ENCODE assay signal across 19 cellular contexts in genomic region chr14:98010791-98011190, GRCh38.
A peak's percentile ranks its signal among the peaks of the same experiment; 100 is the strongest.
DNase-seq lines count a peak whose midpoint lies in the region; ATAC-seq, FAIRE-seq and TF ChIP-seq lines count a peak whose summit lies in the region.
"Had no signal": no experiment of that assay in that cellular context is flagged by ENCODE, and none has a peak within 500 bp of the region (broad histone marks: within the 10 kb centered on the region; RNA-seq: fewer than 3 reads in every experiment).

No MANE protein-coding gene starts in this region.

- H3K9me3 ChIP-seq in CD8-positive, alpha-beta T cell (ENCODE audit: low read length): no peaks in the 10 kb centered on the region
- no peaks in the 10 kb centered on the region for H3K9me3 ChIP-seq in small intestine (ENCODE audit: control insufficient read depth, low read depth)
- H3K9me3 ChIP-seq in neural progenitor cell (ENCODE audit: low read depth): no peaks in the 10 kb centered on the region

- peaks cover 26% of the 10 kb centered on the region for H3K4me1 Mint-ChIP-seq in activated CD8-positive, alpha-beta memory T cell treated with anti-CD3 and anti-CD28 coated beads, Interleukin-2, amount 10 ng/mL, durations not matched to agents 7 days and 5 days
- peaks cover 46% of the 10 kb centered on the region for H3K4me1 Mint-ChIP-seq in CD8-positive, alpha-beta T cell (ENCODE audit: low read depth)
- H3K4me1 Mint-ChIP-seq in activated naive CD8-positive, alpha-beta T cell treated with anti-CD3 and anti-CD28 coated beads for 36 hours: peaks cover 72% of the 10 kb centered on the region
- no peaks in the 10 kb centered on the region for H3K4me1 Mint-ChIP-seq in osteocyte (ENCODE audit: unreplicated experiment)
- no peaks in the 10 kb centered on the region for H3K4me1 Mint-ChIP-seq in neural progenitor cell

- H3K4me3 Mint-ChIP-seq in activated CD8-positive, alpha-beta memory T cell treated with anti-CD3 and anti-CD28 coated beads, Interleukin-2, amount 10 ng/mL, durations not matched to agents 7 days and 5 days: no peak overlapping the region
- no peak overlapping the region for H3K4me3 Mint-ChIP-seq in CD8-positive, alpha-beta T cell
- no peak overlapping the region for H3K4me3 Mint-ChIP-seq in activated naive CD8-positive, alpha-beta T cell treated with anti-CD3 and anti-CD28 coated beads for 36 hours
- H3K4me3 Mint-ChIP-seq in osteocyte (ENCODE audit: unreplicated experiment) (no peak overlapping the region), neural progenitor cell (no peak overlapping the region)

- no peak overlapping the region for H3K4me3 ChIP-seq in CD8-positive, alpha-beta T cell (ENCODE audit: low read depth, low read length)
- no peak overlapping the region for H3K4me3 ChIP-seq in small intestine (ENCODE audit: low read depth in 1 of 2, low read length in 2 of 2)
- H3K4me3 ChIP-seq in neural progenitor cell: no peak overlapping the region

- H3K27me3 Mint-ChIP-seq in activated CD8-positive, alpha-beta memory T cell treated with anti-CD3 and anti-CD28 coated beads, Interleukin-2, amount 10 ng/mL, durations not matched to agents 7 days and 5 days: no peaks in the 10 kb centered on the region
- H3K27me3 Mint-ChIP-seq in CD8-positive, alpha-beta T cell (ENCODE audit: low read depth): no peaks in the 10 kb centered on the region
- H3K27me3 Mint-ChIP-seq in activated naive CD8-positive, alpha-beta T cell treated with anti-CD3 and anti-CD28 coated beads for 36 hours: no peaks in the 10 kb centered on the region
- H3K27me3 Mint-ChIP-seq in osteocyte (ENCODE audit: unreplicated experiment) (no peaks in the 10 kb centered on the region), neural progenitor cell (ENCODE audit: insufficient read depth, low read depth) (no peaks in the 10 kb centered on the region)

- CTCF ChIA-PET in activated CD8-positive, alpha-beta memory T cell treated with anti-CD3 and anti-CD28 coated beads, Interleukin-2, amount 10 ng/mL, durations not matched to agents 7 days and 5 days (lab: Charles Lee): interaction anchor here (2.0 kb wide), 1 partner anchor 33 kb away, joined by 5 read pairs; no protein-coding TSS in a partner anchor
- CTCF ChIA-PET in CD8-positive, alpha-beta T cell (lab: Charles Lee): interaction anchor here (1.2 kb wide), 1 partner anchor 9 kb away, joined by 3 read pairs; no protein-coding TSS in a partner anchor

- no peaks in the 10 kb centered on the region for H3K36me3 ChIP-seq in CD8-positive, alpha-beta T cell (ENCODE audit: insufficient read depth, low read length)
- no peaks in the 10 kb centered on the region for H3K36me3 ChIP-seq in small intestine (ENCODE audit: control insufficient read depth in 2 of 2, insufficient read depth in 2 of 2, low read length in 2 of 2)
- no peaks in the 10 kb centered on the region for H3K36me3 ChIP-seq in neural progenitor cell

- no peak for DNase-seq in activated CD8-positive, alpha-beta memory T cell treated with anti-CD3 and anti-CD28 coated beads, Interleukin-2, amount 10 ng/mL, durations not matched to agents 7 days and 5 days
- no peak for DNase-seq in activated CD8-positive, alpha-beta memory T cell treated with anti-CD3 and anti-CD28 coated beads, Interleukin-2, amount 50 U/mL, for 48 hours
- DNase-seq in CD8-positive, alpha-beta T cell: no peak
- no peak for DNase-seq in activated naive CD8-positive, alpha-beta T cell treated with anti-CD3 and anti-CD28 coated beads for 36 hours
- peak; percentile 29 for DNase-seq in small intestine
- DNase-seq in osteocyte (ENCODE audit: extremely low spot score, unreplicated experiment): no peak
- no peak for DNase-seq in neural progenitor cell (ENCODE audit: low spot score)
- DNase-seq: NCI-H1092, NCI-H1417 treated with DMSO at 0.1 percent for 48 hours, NCI-H1694 treated with DMSO at 0.1 percent for 48 hours, NCI-H2081, NCI-H226, NCI-H510A, NCI-H69, SHP77 had no signal

- 58 to 74% (median 72%) methylated on average over 2 of the region's 2 CpGs for WGBS in small intestine, 3 donors

- H3K27ac ChIP-seq in CD8-positive, alpha-beta T cell (ENCODE audit: low read depth, low read length): no peak overlapping the region
- no peak overlapping the region for H3K27ac ChIP-seq in small intestine (ENCODE audit: low read depth in 1 of 2, low read length in 1 of 2)
- H3K27ac ChIP-seq in neural progenitor cell: no peak overlapping the region
- H3K27ac ChIP-seq: RWPE1 had no signal

- peak overlapping the region; percentile 36 for H3K27ac Mint-ChIP-seq in activated CD8-positive, alpha-beta memory T cell treated with anti-CD3 and anti-CD28 coated beads, Interleukin-2, amount 10 ng/mL, durations not matched to agents 7 days and 5 days
- H3K27ac Mint-ChIP-seq in CD8-positive, alpha-beta T cell: peak overlapping the region; percentile 15
- H3K27ac Mint-ChIP-seq in activated naive CD8-positive, alpha-beta T cell treated with anti-CD3 and anti-CD28 coated beads for 36 hours: peak overlapping the region; percentile 48
- H3K27ac Mint-ChIP-seq in osteocyte (ENCODE audit: unreplicated experiment): no peak overlapping the region
- H3K27ac Mint-ChIP-seq in neural progenitor cell: no peak overlapping the region

- peak; percentile 6 for ATAC-seq in activated CD8-positive, alpha-beta memory T cell treated with anti-CD3 and anti-CD28 coated beads, Interleukin-2, amount 10 ng/mL, durations not matched to agents 7 days and 5 days
- ATAC-seq in CD8-positive, alpha-beta T cell: peak; percentile 38

- no peak overlapping the region for H3K4me2 ChIP-seq in neural progenitor cell

- TF ChIP-seq CTCF in CD8-positive, alpha-beta T cell (IDR thresholded peaks at IDR 0.05): no peak
- no peak for TF ChIP-seq CTCF in osteocyte (IDR thresholded peaks at IDR 0.05)
- TF ChIP-seq CTCF in neural progenitor cell (IDR thresholded peaks at IDR 0.05): no peak

- H3K9me3 Mint-ChIP-seq in activated CD8-positive, alpha-beta memory T cell treated with anti-CD3 and anti-CD28 coated beads, Interleukin-2, amount 10 ng/mL, durations not matched to agents 7 days and 5 days (ENCODE audit: low read depth): no peaks in the 10 kb centered on the region
- no peaks in the 10 kb centered on the region for H3K9me3 Mint-ChIP-seq in CD8-positive, alpha-beta T cell
- H3K9me3 Mint-ChIP-seq in activated naive CD8-positive, alpha-beta T cell treated with anti-CD3 and anti-CD28 coated beads for 36 hours: peaks cover 1% of the 10 kb centered on the region
- H3K9me3 Mint-ChIP-seq in osteocyte (ENCODE audit: unreplicated experiment) (peaks cover 32% of the 10 kb centered on the region), neural progenitor cell (no peaks in the 10 kb centered on the region)

- POLR2A ChIA-PET in CD8-positive, alpha-beta T cell (lab: Charles Lee): interaction anchor here (1.2 kb wide), 1 partner anchor 125 kb away, joined by 3 read pairs; no protein-coding TSS in a partner anchor

- peaks cover 8% of the 10 kb centered on the region for H3K36me3 Mint-ChIP-seq in activated CD8-positive, alpha-beta memory T cell treated with anti-CD3 and anti-CD28 coated beads, Interleukin-2, amount 10 ng/mL, durations not matched to agents 7 days and 5 days
- no peaks in the 10 kb centered on the region for H3K36me3 Mint-ChIP-seq in CD8-positive, alpha-beta T cell
- peaks cover 10% of the 10 kb centered on the region for H3K36me3 Mint-ChIP-seq in activated naive CD8-positive, alpha-beta T cell treated with anti-CD3 and anti-CD28 coated beads for 36 hours
- H3K36me3 Mint-ChIP-seq in osteocyte (ENCODE audit: unreplicated experiment) (no peaks in the 10 kb centered on the region), neural progenitor cell (no peaks in the 10 kb centered on the region)

- H3K4me1 ChIP-seq in CD8-positive, alpha-beta T cell (ENCODE audit: insufficient read depth, low read length): peaks cover 53% of the 10 kb centered on the region
- no peaks in the 10 kb centered on the region for H3K4me1 ChIP-seq in small intestine (ENCODE audit: control insufficient read depth in 2 of 2, insufficient read depth in 1 of 2, low read depth in 1 of 2, low read length in 1 of 2)
- H3K4me1 ChIP-seq in neural progenitor cell: no peaks in the 10 kb centered on the region

- FAIRE-seq in small intestine (lab: Jason Lieb, UNC): no peak
- FAIRE-seq: D721Med, GM19239, H54 had no signal

- no peaks in the 10 kb centered on the region for H3K27me3 ChIP-seq in CD8-positive, alpha-beta T cell (ENCODE audit: insufficient read depth, low read length)
- H3K27me3 ChIP-seq in small intestine (ENCODE audit: control insufficient read depth in 2 of 2, insufficient read depth in 2 of 2, low read length in 2 of 2) (no peaks in the 10 kb centered on the region), neural progenitor cell (no peaks in the 10 kb centered on the region)

- no peaks in the 10 kb centered on the region for H3K79me2 ChIP-seq in neural progenitor cell (ENCODE audit: low read depth)

- H3K9ac ChIP-seq in neural progenitor cell: no peak overlapping the region

- H2AFZ ChIP-seq in neural progenitor cell (replicated peaks): no peak overlapping the region

- H3F3A ChIP-seq in neural progenitor cell (ENCODE audit: low read depth): no peaks in the 10 kb centered on the region

- no peaks in the 10 kb centered on the region for H4K20me1 ChIP-seq in neural progenitor cell (ENCODE audit: low read depth)

- intact Hi-C loops in CD8-positive, alpha-beta T cell (cut with DNase I, micrococcal nuclease): loop anchor here in 1 of 2 experiments (2.0 to 5.0 kb wide), 3 partner anchors 14 to 177 kb away; no protein-coding TSS in a partner anchor

Comparison
In these comparisons a context has a peak if more than half of its experiments do, and no peak if none do; other contexts are left out.
1. H3K27ac Mint-ChIP-seq: peak in activated CD8-positive, alpha-beta memory T cell treated with anti-CD3 and anti-CD28 coated beads, Interleukin-2, amount 10 ng/mL, durations not matched to agents 7 days and 5 days (single experiment), CD8-positive, alpha-beta T cell (single experiment) and activated naive CD8-positive, alpha-beta T cell treated with anti-CD3 and anti-CD28 coated beads for 36 hours (single experiment); none in osteocyte (single experiment) and neural progenitor cell (single experiment).